Comparison of ENCODE assay signal across 8 cellular contexts in genomic region chr1:9425859-9426258, GRCh38.
DNase-seq lines count a peak whose midpoint lies in the region; ATAC-seq, FAIRE-seq and TF ChIP-seq lines count a peak whose summit lies in the region.

No MANE protein-coding gene starts in this region.

- no TSS peak for BruUV-seq in PC-3 (replicated peaks; lab: Mats Ljungman, UMichigan)

- H3K9me2 ChIP-seq in PC-3 (replicated peaks; ENCODE audit: low read length): no peaks in the 10 kb centered on the region

- H3K27me3 Mint-ChIP-seq in activated naive CD8-positive, alpha-beta T cell treated with anti-CD3 and anti-CD28 coated beads for 36 hours: peaks cover 43% of the 10 kb centered on the region

- DNase-seq in GDM1 (lab: John Stamatoyannopoulos, UW): peak; percentile 65
- DNase-seq in activated naive CD8-positive, alpha-beta T cell treated with anti-CD3 and anti-CD28 coated beads for 36 hours: no peak
- DNase-seq in PC-3: no peak
- DNase-seq in sigmoid colon: no peak
- DNase-seq in NCI-H2081 (lab: John Stamatoyannopoulos, UW): no peak
- DNase-seq in pancreas: no peak

- 55 to 82% methylated on average over 7 of the region's 7 CpGs for WGBS in sigmoid colon, 2 donors
- WGBS in pancreas, 2 donors: 80 to 81% methylated on average over 7 of the region's 7 CpGs

- peaks cover 13% of the 10 kb centered on the region for H3K4me1 ChIP-seq in PC-3 (ENCODE audit: insufficient read depth, low read length)
- peaks cover 0 to 12% (median 10%) of the 10 kb centered on the region in 4 donors for H3K4me1 ChIP-seq in sigmoid colon
- H3K4me1 ChIP-seq in pancreas: peaks cover 0 to 7% (median 6%) of the 10 kb centered on the region in 3 donors

- no peak overlapping the region for H3K4me2 ChIP-seq in PC-3 (ENCODE audit: low read length)

- TF ChIP-seq POLR2A in sigmoid colon (IDR thresholded peaks at IDR 0.05): no peak

- FAIRE-seq in pancreas (lab: Jason Lieb, UNC): no peak

- CTCF ChIA-PET in PC-3 (lab: Charles Lee): interaction anchor here (0.6 kb wide), 1 partner anchor 38 kb away, joined by 7 read pairs; no protein-coding TSS in a partner anchor

- TF ChIP-seq CTCF in PC-3 (conservative IDR thresholded peaks at IDR 0.05; ENCODE audit: low read depth, low read length) (no peak), sigmoid colon (IDR thresholded peaks at IDR 0.05) (no peak), pancreas (IDR thresholded peaks at IDR 0.05) (no peak)

- H3F3A ChIP-seq in PC-3 (ENCODE audit: low read length, unreplicated experiment): no peaks in the 10 kb centered on the region

- H3K9me3 Mint-ChIP-seq in activated naive CD8-positive, alpha-beta T cell treated with anti-CD3 and anti-CD28 coated beads for 36 hours: no peaks in the 10 kb centered on the region

- no peaks in the 10 kb centered on the region for H4K20me1 ChIP-seq in PC-3 (ENCODE audit: low read length)

- H2AFZ ChIP-seq in PC-3 (ENCODE audit: low read length): no peak overlapping the region

- no peaks in the 10 kb centered on the region for H3K79me2 ChIP-seq in PC-3 (ENCODE audit: low read length)

- POLR2A ChIA-PET in PC-3 (lab: Charles Lee; ENCODE audit: unreplicated experiment): no interaction called here

- H3K9me3 ChIP-seq in PC-3 (ENCODE audit: low read length): no peaks in the 10 kb centered on the region
- H3K9me3 ChIP-seq in sigmoid colon: no peaks in the 10 kb centered on the region
- no peaks in the 10 kb centered on the region for H3K9me3 ChIP-seq in pancreas

- peaks cover under 1% of the 10 kb centered on the region for H3K36me3 Mint-ChIP-seq in activated naive CD8-positive, alpha-beta T cell treated with anti-CD3 and anti-CD28 coated beads for 36 hours

- intact Hi-C loops in PC-3 (cut with micrococcal nuclease) (loop anchor here (5.0 kb wide), 1 partner anchor 134 kb away; the partner anchor contains the start of gene SPSB1), sigmoid colon (cut with DNase I) (no loop called here), pancreas (cut with DNase I) (no loop called here)

- no peak overlapping the region for H3K9ac ChIP-seq in PC-3 (ENCODE audit: low read length)

- no peaks in the 10 kb centered on the region for H3K36me3 ChIP-seq in PC-3 (ENCODE audit: low read depth, low read length)
- no peaks in the 10 kb centered on the region for H3K36me3 ChIP-seq in sigmoid colon
- no peaks in the 10 kb centered on the region for H3K36me3 ChIP-seq in pancreas

- H3K4me3 ChIP-seq in PC-3 (ENCODE audit: low read length): no peak overlapping the region
- H3K4me3 ChIP-seq in sigmoid colon: no peak overlapping the region
- no peak overlapping the region for H3K4me3 ChIP-seq in pancreas

- peaks cover 35% of the 10 kb centered on the region for H3K4me1 Mint-ChIP-seq in activated naive CD8-positive, alpha-beta T cell treated with anti-CD3 and anti-CD28 coated beads for 36 hours

- no peak overlapping the region for H3K27ac ChIP-seq in PC-3 (ENCODE audit: low read length)
- no peak overlapping the region for H3K27ac ChIP-seq in sigmoid colon
- no peak overlapping the region for H3K27ac ChIP-seq in pancreas

- TF ChIP-seq EP300 in sigmoid colon (IDR thresholded peaks at IDR 0.05): no peak

- peak; percentile 19 for ATAC-seq in GM21360 (IDR thresholded peaks at IDR 0.05; ENCODE audit: unreplicated experiment)
- peak; percentile 6 for ATAC-seq in HG03442 (IDR thresholded peaks at IDR 0.05; ENCODE audit: unreplicated experiment)
- no peak for ATAC-seq in PC-3
- ATAC-seq in pancreas: no peak

- peak overlapping the region; percentile 54 for H3K27ac Mint-ChIP-seq in activated naive CD8-positive, alpha-beta T cell treated with anti-CD3 and anti-CD28 coated beads for 36 hours

- H3K27me3 ChIP-seq in PC-3 (ENCODE audit: low read length): no peaks in the 10 kb centered on the region
- H3K27me3 ChIP-seq in sigmoid colon: no peaks in the 10 kb centered on the region
- no peaks in the 10 kb centered on the region for H3K27me3 ChIP-seq in pancreas

- peak overlapping the region; percentile 47 for H3K4me3 Mint-ChIP-seq in activated naive CD8-positive, alpha-beta T cell treated with anti-CD3 and anti-CD28 coated beads for 36 hours

Comparison
In these comparisons a context has a peak if more than half of its experiments do, and no peak if none do; other contexts are left out.
1. ATAC-seq: peak in GM21360 (single experiment) and HG03442 (single experiment); none in PC-3 (single experiment) and pancreas (0 of 4).